Comparison of ENCODE assay signal across 37 cellular contexts in genomic region chr5:167790462-167791260, GRCh38.
DNase-seq lines count a peak whose midpoint lies in the region; ATAC-seq and TF ChIP-seq lines count a peak whose summit lies in the region.
"Had no signal": no experiment of that assay in that cellular context is flagged by ENCODE, and none has a peak within 500 bp of the region (broad histone marks: within the 10 kb centered on the region; RNA-seq: fewer than 3 reads in every experiment).

No MANE protein-coding gene starts in this region.

- H3K36me3 ChIP-seq in esophagus squamous epithelium = no peaks in the 10 kb centered on the region
- H3K36me3 ChIP-seq in vagina = no peaks in the 10 kb centered on the region
- H3K36me3 ChIP-seq: neural progenitor cell, Peyer's patch, right atrium auricular region, spleen, stomach, tibial nerve had no signal

- no peak overlapping the region for H3K4me3 Mint-ChIP-seq in mesothelial cell of epicardium
- H3K4me3 Mint-ChIP-seq in stimulated activated memory B cell treated with anti-CD40 and anti-IgM and Interleukin-4, amounts not matched to agents 10 μg/mL and 1 μg/mL and 100 μg/mL, for 72 hours = no peak overlapping the region
- H3K4me3 Mint-ChIP-seq: activated CD4-positive, alpha-beta memory T cell treated with anti-CD3 and anti-CD28 coated beads, Interleukin-2, amount 10 ng/mL, durations not matched to agents 7 days and 5 days; activated naive CD4-positive, alpha-beta T cell treated with anti-CD3 and anti-CD28 coated beads for 36 hours; central memory CD8-positive, alpha-beta T cell; immature natural killer cell; neural progenitor cell had no signal

- H3K4me1 ChIP-seq in esophagus squamous epithelium (no peaks in the 10 kb centered on the region), vagina (no peaks in the 10 kb centered on the region)
- H3K4me1 ChIP-seq: parathyroid adenoma, Peyer's patch, right atrium auricular region, spleen, stomach had no signal

- 78 to 79% methylated on average over 8 of the region's 8 CpGs for WGBS in esophagus squamous epithelium, 2 donors

- H3K4me1 Mint-ChIP-seq in mesothelial cell of epicardium = no peaks in the 10 kb centered on the region
- H3K4me1 Mint-ChIP-seq in stimulated activated memory B cell treated with anti-CD40 and anti-IgM and Interleukin-4, amounts not matched to agents 10 μg/mL and 1 μg/mL and 100 μg/mL, for 72 hours = no peaks in the 10 kb centered on the region
- H3K4me1 Mint-ChIP-seq: activated CD4-positive, alpha-beta memory T cell treated with anti-CD3 and anti-CD28 coated beads, Interleukin-2, amount 10 ng/mL, durations not matched to agents 7 days and 5 days; central memory CD8-positive, alpha-beta T cell; immature natural killer cell had no signal

- intact Hi-C loops in dorsolateral prefrontal cortex (cut with DNase I) (no loop called here), sciatic nerve (cut with DNase I) (no loop called here), esophagus squamous epithelium (cut with DNase I) (no loop called here), vagina (cut with DNase I) (no loop called here)

- peak overlapping the region in 36 of 59 donors; percentile 0 to 50 (median 24) for H3K4me3 ChIP-seq in dorsolateral prefrontal cortex
- H3K4me3 ChIP-seq in esophagus squamous epithelium = no peak overlapping the region
- H3K4me3 ChIP-seq in vagina = no peak overlapping the region
- H3K4me3 ChIP-seq: BLaER1 treated with 17β-estradiol and CSF1 and Interleukin-3, amounts not matched to agents 10 nM and 100 nM; neural progenitor cell; Peyer's patch; right atrium auricular region; spleen; stomach; tibial nerve had no signal

- no peaks in the 10 kb centered on the region for H3K36me3 Mint-ChIP-seq in mesothelial cell of epicardium
- H3K36me3 Mint-ChIP-seq in stimulated activated memory B cell treated with anti-CD40 and anti-IgM and Interleukin-4, amounts not matched to agents 10 μg/mL and 1 μg/mL and 100 μg/mL, for 72 hours = no peaks in the 10 kb centered on the region
- H3K36me3 Mint-ChIP-seq: immature natural killer cell had no signal

- peaks cover 4% of the 10 kb centered on the region for H3K9me3 Mint-ChIP-seq in mesothelial cell of epicardium
- no peaks in the 10 kb centered on the region for H3K9me3 Mint-ChIP-seq in stimulated activated memory B cell treated with anti-CD40 and anti-IgM and Interleukin-4, amounts not matched to agents 10 μg/mL and 1 μg/mL and 100 μg/mL, for 72 hours
- H3K9me3 Mint-ChIP-seq: activated CD4-positive, alpha-beta memory T cell treated with anti-CD3 and anti-CD28 coated beads, Interleukin-2, amount 10 ng/mL, durations not matched to agents 7 days and 5 days; activated naive CD4-positive, alpha-beta T cell treated with anti-CD3 and anti-CD28 coated beads for 36 hours; central memory CD8-positive, alpha-beta T cell had no signal

- H3K27me3 ChIP-seq in dorsolateral prefrontal cortex (peaks cover 0 to 3% (median 0%) of the 10 kb centered on the region in 45 donors), esophagus squamous epithelium (no peaks in the 10 kb centered on the region), vagina (no peaks in the 10 kb centered on the region)
- H3K27me3 ChIP-seq: BLaER1 treated with 17β-estradiol and CSF1 and Interleukin-3, amounts not matched to agents 10 nM and 100 nM; neural progenitor cell; Peyer's patch; right atrium auricular region; spleen; stomach; tibial nerve had no signal

- H3K27me3 Mint-ChIP-seq in mesothelial cell of epicardium (ENCODE audit: low read depth) = no peaks in the 10 kb centered on the region
- no peaks in the 10 kb centered on the region for H3K27me3 Mint-ChIP-seq in stimulated activated memory B cell treated with anti-CD40 and anti-IgM and Interleukin-4, amounts not matched to agents 10 μg/mL and 1 μg/mL and 100 μg/mL, for 72 hours
- H3K27me3 Mint-ChIP-seq: activated CD4-positive, alpha-beta memory T cell treated with anti-CD3 and anti-CD28 coated beads, Interleukin-2, amount 10 ng/mL, durations not matched to agents 7 days and 5 days; central memory CD8-positive, alpha-beta T cell had no signal

- ATAC-seq in sciatic nerve = peak; percentile 47
- ATAC-seq in stimulated activated memory B cell treated with anti-CD40 and anti-IgM and Interleukin-4, amounts not matched to agents 10 μg/mL and 1 μg/mL and 100 μg/mL, for 72 hours = no peak
- ATAC-seq: HCT116, HepG2, left lobe of liver had no signal

- H3K27ac ChIP-seq in angular gyrus (ENCODE audit: low read depth, low read length) (peak overlapping the region; percentile 41), dorsolateral prefrontal cortex (peak overlapping the region in 32 of 59 donors; percentile 2 to 72 (median 38)), esophagus squamous epithelium (no peak overlapping the region), vagina (no peak overlapping the region)
- H3K27ac ChIP-seq: BLaER1 treated with 17β-estradiol and CSF1 and Interleukin-3, amounts not matched to agents 10 nM and 100 nM; neural progenitor cell; parathyroid adenoma; Peyer's patch; right atrium auricular region; spleen; stomach had no signal

- H3K27ac Mint-ChIP-seq in mesothelial cell of epicardium = no peak overlapping the region
- no peak overlapping the region for H3K27ac Mint-ChIP-seq in stimulated activated memory B cell treated with anti-CD40 and anti-IgM and Interleukin-4, amounts not matched to agents 10 μg/mL and 1 μg/mL and 100 μg/mL, for 72 hours
- H3K27ac Mint-ChIP-seq: activated CD4-positive, alpha-beta memory T cell treated with anti-CD3 and anti-CD28 coated beads, Interleukin-2, amount 10 ng/mL, durations not matched to agents 7 days and 5 days; activated naive CD4-positive, alpha-beta T cell treated with anti-CD3 and anti-CD28 coated beads for 36 hours; immature natural killer cell; neural progenitor cell had no signal

- TF ChIP-seq CTCF in dorsolateral prefrontal cortex (IDR thresholded peaks at IDR 0.05 in 54 of 56, conservative IDR thresholded peaks at IDR 0.05 in 2 of 56; ENCODE audit: low read depth in 1 of 56, partially characterized antibody in 56 of 56) (no peak), mesothelial cell of epicardium (IDR thresholded peaks at IDR 0.05; ENCODE audit: unreplicated experiment) (no peak), esophagus squamous epithelium (IDR thresholded peaks at IDR 0.05) (no peak), vagina (IDR thresholded peaks at IDR 0.05) (no peak)

- TF ChIP-seq POLR2A in esophagus squamous epithelium (IDR thresholded peaks at IDR 0.05) (no peak), vagina (IDR thresholded peaks at IDR 0.05) (no peak)

- DNase-seq in GM03348 (ENCODE audit: low spot score) = peak; percentile 65
- DNase-seq in dorsolateral prefrontal cortex = no peak
- no peak for DNase-seq in sciatic nerve (ENCODE audit: low spot score)
- no peak for DNase-seq in mesothelial cell of epicardium (ENCODE audit: low spot score in 2 of 2, unreplicated experiment in 2 of 2)
- no peak for DNase-seq in esophagus squamous epithelium (lab: John Stamatoyannopoulos, UW)
- DNase-seq in vagina (ENCODE audit: extremely low spot score in 2 of 2) = no peak
- DNase-seq: ACHN; activated CD4-positive, alpha-beta memory T cell treated with anti-CD3 and anti-CD28 coated beads, Interleukin-2, amount 10 ng/mL, durations not matched to agents 7 days and 5 days; activated CD8-positive, alpha-beta memory T cell treated with anti-CD3 and anti-CD28 coated beads, Interleukin-2, amount 50 U/mL, for 4 hours; activated naive CD4-positive, alpha-beta T cell treated with anti-CD3 and anti-CD28 coated beads for 36 hours; amniotic stem cell; DMS153; hypothalamus; immature natural killer cell; Karpas-422; mesenchymal stem cell; MV-4-11; NCI-H1436; NCI-H2081 treated with DMSO at 0.1 percent for 48 hours; NCI-H82; Peyer's patch; SHP77; spleen; stimulated activated CD4-positive, alpha-beta T cell treated with anti-CD3 and anti-CD28 coated beads, Interleukin-2, amount 100 ng/mL, for 24 hours; stimulated activated CD8-positive, alpha-beta memory T cell treated with anti-CD3 and anti-CD28 coated beads, Interleukin-4, amount 100 ng/mL, for 48 hours; stomach had no signal

- no peaks in the 10 kb centered on the region for H3K9me3 ChIP-seq in esophagus squamous epithelium
- no peaks in the 10 kb centered on the region for H3K9me3 ChIP-seq in vagina
- H3K9me3 ChIP-seq: Peyer's patch, right atrium auricular region, spleen, stomach, tibial nerve had no signal

Comparison
In these comparisons a context has a peak if more than half of its experiments do, and no peak if none do; other contexts are left out.
1. H3K27ac ChIP-seq: peak in angular gyrus (single experiment) and dorsolateral prefrontal cortex (32 of 59); none in esophagus squamous epithelium (0 of 4) and vagina (single experiment).
2. H3K4me3 ChIP-seq: peak in dorsolateral prefrontal cortex (36 of 59); none in esophagus squamous epithelium (0 of 4) and vagina (0 of 2).